8 cellular contexts compared by ENCODE assay signal in the genomic region with DNA sequence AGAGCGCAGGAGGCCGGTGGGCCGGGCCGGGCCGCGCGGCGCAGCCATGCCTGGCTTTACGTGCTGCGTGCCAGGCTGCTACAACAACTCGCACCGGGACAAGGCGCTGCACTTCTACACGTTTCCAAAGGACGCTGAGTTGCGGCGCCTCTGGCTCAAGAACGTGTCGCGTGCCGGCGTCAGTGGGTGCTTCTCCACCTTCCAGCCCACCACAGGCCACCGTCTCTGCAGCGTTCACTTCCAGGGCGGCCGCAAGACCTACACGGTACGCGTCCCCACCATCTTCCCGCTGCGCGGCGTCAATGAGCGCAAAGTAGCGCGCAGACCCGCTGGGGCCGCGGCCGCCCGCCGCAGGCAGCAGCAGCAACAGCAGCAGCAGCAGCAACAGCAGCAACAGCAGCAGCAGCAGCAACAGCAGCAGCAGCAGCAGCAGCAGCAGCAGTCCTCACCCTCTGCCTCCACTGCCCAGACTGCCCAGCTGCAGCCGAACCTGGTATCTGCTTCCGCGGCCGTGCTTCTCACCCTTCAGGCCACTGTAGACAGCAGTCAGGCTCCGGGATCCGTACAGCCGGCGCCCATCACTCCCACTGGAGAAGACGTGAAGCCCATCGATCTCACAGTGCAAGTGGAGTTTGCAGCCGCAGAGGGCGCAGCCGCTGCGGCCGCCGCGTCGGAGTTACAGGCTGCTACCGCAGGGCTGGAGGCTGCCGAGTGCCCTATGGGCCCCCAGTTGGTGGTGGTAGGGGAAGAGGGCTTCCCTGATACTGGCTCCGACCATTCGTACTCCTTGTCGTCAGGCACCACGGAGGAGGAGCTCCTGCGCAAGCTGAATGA. TPM values are rescaled to one million over a fixed set of nuclear protein-coding genes. Genes with fewer than 3 reads are reported as not detected.
DNase-seq lines count a peak whose midpoint lies in the region; ATAC-seq, FAIRE-seq and TF ChIP-seq lines count a peak whose summit lies in the region.

No MANE protein-coding gene starts in this region.

- no peaks in the 10 kb centered on the region for H3F3A ChIP-seq in Loucy (ENCODE audit: low read depth)

- no peak; a peak in 1 of 4 replicates for TF ChIP-seq POLR2A in HepG2 (IDR thresholded peaks at IDR 0.05; ENCODE audit: insufficient read depth in 1 of 2, low read depth in 2 of 2, low read length in 2 of 2)

- H3K36me3 ChIP-seq in Loucy (ENCODE audit: insufficient read depth, low read length) (no peaks in the 10 kb centered on the region), HepG2 (replicated peaks in 1 of 2; ENCODE audit: control insufficient read depth in 1 of 2, insufficient read depth in 2 of 2, low read length in 2 of 2) (no peaks in the 10 kb centered on the region)

- H3K79me2 ChIP-seq in Loucy (ENCODE audit: insufficient read depth, low read length): peaks cover 45% of the 10 kb centered on the region
- peaks cover 41% of the 10 kb centered on the region for H3K79me2 ChIP-seq in HepG2 (ENCODE audit: insufficient read depth, low read length)

- peak; percentile 70 for DNase-seq in ELR (ENCODE audit: low read depth)
- DNase-seq in activated CD4-positive, alpha-beta T cell treated with anti-CD3 and anti-CD28 coated beads for 36 hours: peak; percentile 77
- peak; percentile 61 for DNase-seq in HepG2 (ENCODE audit: low spot score)
- DNase-seq in stimulated activated CD4-positive, alpha-beta T cell treated with anti-CD3 and anti-CD28 coated beads, Interleukin-4, amount 100 ng/mL, for 24 hours: peak; percentile 62
- DNase-seq in DMS153 (lab: John Stamatoyannopoulos, UW): no peak

- in situ Hi-C loops in HepG2 (cut with HindIII; ENCODE audit: extremely low pct_ligation_motif_present, low pct_unique_long_range_greater_than_20kb): no loop called here

- peak overlapping the region; percentile 94 for H3K4me3 Mint-ChIP-seq in activated CD4-positive, alpha-beta T cell treated with anti-CD3 and anti-CD28 coated beads for 36 hours

- H3K27ac ChIP-seq in cingulate gyrus (ENCODE audit: low read depth, low read length) (peak overlapping the region; percentile 100), HepG2 (ENCODE audit: extremely low read length, insufficient read depth, low read length) (peak overlapping the region; percentile 92)

- peak; percentile 54 for TF ChIP-seq RAD21 in HepG2 (CRISPR knock-in tag; IDR thresholded peaks at IDR 0.05)

- H3K9me3 Mint-ChIP-seq in activated CD4-positive, alpha-beta T cell treated with anti-CD3 and anti-CD28 coated beads for 36 hours (ENCODE audit: low read depth): no peaks in the 10 kb centered on the region

- peak; percentile 13 for ATAC-seq in GM21723 (IDR thresholded peaks at IDR 0.05; ENCODE audit: unreplicated experiment)
- peak; percentile 14 for ATAC-seq in activated CD4-positive, alpha-beta T cell treated with anti-CD3 and anti-CD28 coated beads for 36 hours
- peak; percentile 37 for ATAC-seq in HepG2

- peak overlapping the region; percentile 93 for H3K27ac Mint-ChIP-seq in activated CD4-positive, alpha-beta T cell treated with anti-CD3 and anti-CD28 coated beads for 36 hours

- H3K4me2 ChIP-seq in Loucy (ENCODE audit: low read depth, low read length, poor library complexity, severe bottlenecking) (peak overlapping the region; percentile 88), HepG2 (ENCODE audit: low read depth, low read length) (peak overlapping the region; percentile 89)

- TF ChIP-seq EP300 in HepG2 (IDR thresholded peaks at IDR 0.05; ENCODE audit: low read depth in 2 of 2, low read length in 2 of 2) (no peak), HepG2 (CRISPR knock-in tag; IDR thresholded peaks at IDR 0.05; ENCODE audit: borderline replicate concordance) (no peak)

- no peak for FAIRE-seq in HepG2 (lab: Jason Lieb, UNC)

- peak overlapping the region; percentile 79 for H3K9ac ChIP-seq in Loucy (ENCODE audit: low read depth, low read length, poor library complexity, severe bottlenecking)
- H3K9ac ChIP-seq in HepG2 (ENCODE audit: insufficient read depth, low read depth, low read length): peak overlapping the region; percentile 93

- H3K27me3 ChIP-seq in Loucy (ENCODE audit: insufficient read depth, low read length, poor library complexity, severe bottlenecking): peaks cover 4% of the 10 kb centered on the region
- H3K27me3 ChIP-seq in HepG2 (ENCODE audit: control insufficient read depth in 1 of 2, insufficient read depth in 2 of 2, low read length in 2 of 2): no peaks in the 10 kb centered on the region; a peak in 1 of 5 replicates

- WGBS in HepG2 (ENCODE audit: low lambda C conversion rate): 1% methylated on average over 55 of the region's 67 CpGs

- POLR2A ChIA-PET in activated CD4-positive, alpha-beta T cell treated with anti-CD3 and anti-CD28 coated beads for 36 hours (lab: Charles Lee): interaction anchor here (0.6 to 2.5 kb wide), 3 partner anchors 9 to 94 kb away, joined by 3 to 9 read pairs (median 4); a partner anchor contains a TSS
- POLR2A ChIA-PET in HepG2 (lab: Yijun Ruan, JAX): interaction anchor here (1.0 to 2.6 kb wide), 4 partner anchors 9 to 93 kb away, joined by 6 to 15 read pairs (median 8); a partner anchor contains a TSS

- TF ChIP-seq CTCF in Loucy (conservative IDR thresholded peaks at IDR 0.05; ENCODE audit: low read length) (peak; percentile 55), HepG2 (CRISPR knock-in tag; IDR thresholded peaks at IDR 0.05) (peak; percentile 59)

- H2AFZ ChIP-seq in Loucy (ENCODE audit: low read length) (peak overlapping the region; percentile 99; the same call in 1 of the 2 replicates), HepG2 (ENCODE audit: low read length) (no peak overlapping the region)

- H3K36me3 Mint-ChIP-seq in activated CD4-positive, alpha-beta T cell treated with anti-CD3 and anti-CD28 coated beads for 36 hours (ENCODE audit: low read depth): peaks cover 17% of the 10 kb centered on the region

- CTCF ChIA-PET in activated CD4-positive, alpha-beta T cell treated with anti-CD3 and anti-CD28 coated beads for 36 hours (lab: Charles Lee): interaction anchor here (0.6 to 2.7 kb wide), 8 partner anchors 10 to 179 kb away, joined by 3 to 11 read pairs (median 4); a partner anchor contains a TSS
- CTCF ChIA-PET in HepG2 (lab: Yijun Ruan, JAX; ENCODE audit: low intra/inter-chr PET ratio, low total read pairs): interaction anchor here (1.0 to 2.6 kb wide), 6 partner anchors 23 to 175 kb away, joined by 3 to 28 read pairs (median 4); no protein-coding TSS in a partner anchor

- BruUV-seq in HepG2 (replicated peaks; lab: Mats Ljungman, UMichigan): no TSS peak

- peak overlapping the region; percentile 80 for H3K4me3 ChIP-seq in Loucy (ENCODE audit: low read length, poor library complexity, severe bottlenecking)
- H3K4me3 ChIP-seq in HepG2 (replicated peaks in 1 of 3; ENCODE audit: insufficient read depth in 1 of 3, low read depth in 2 of 3, low read length in 3 of 3): peak overlapping the region; percentile 80 to 97 (median 92)

- no peaks in the 10 kb centered on the region for H3K27me3 Mint-ChIP-seq in activated CD4-positive, alpha-beta T cell treated with anti-CD3 and anti-CD28 coated beads for 36 hours

- H4K20me1 ChIP-seq in Loucy (ENCODE audit: insufficient read depth, low read length, poor library complexity, severe bottlenecking): peaks cover 21% of the 10 kb centered on the region
- H4K20me1 ChIP-seq in HepG2 (ENCODE audit: insufficient read depth, low read length): peaks cover 23% of the 10 kb centered on the region

- H3K4me1 ChIP-seq in Loucy (ENCODE audit: insufficient read depth, low read length, poor library complexity, severe bottlenecking) (peaks cover 34% of the 10 kb centered on the region), HepG2 (ENCODE audit: insufficient read depth, low read length) (peaks cover 44% of the 10 kb centered on the region)

- no peaks in the 10 kb centered on the region for H3K9me3 ChIP-seq in Loucy (ENCODE audit: insufficient read depth, low read depth, low read length)
- no peaks in the 10 kb centered on the region for H3K9me3 ChIP-seq in HepG2 (ENCODE audit: low read length)

- H3K9me2 ChIP-seq in Loucy (replicated peaks; ENCODE audit: low read depth, low read length): no peaks in the 10 kb centered on the region

- H3K4me1 Mint-ChIP-seq in activated CD4-positive, alpha-beta T cell treated with anti-CD3 and anti-CD28 coated beads for 36 hours: peaks cover 35% of the 10 kb centered on the region

- intact Hi-C loops in activated CD4-positive, alpha-beta T cell treated with anti-CD3 and anti-CD28 coated beads for 36 hours (cut with DNase I, micrococcal nuclease): loop anchor here (1.0 to 10.0 kb wide), 12 partner anchors 9 to 616 kb away; a partner anchor contains a TSS
- intact Hi-C loops in HepG2 (cut with micrococcal nuclease; ENCODE audit: unreplicated experiment): loop anchor here (1.0 kb wide), 1 partner anchor 23 kb away; no protein-coding TSS in a partner anchor

RNA-seq across cellular contexts. Expression of a gene that starts 0.6 kb away (rescaled TPM):
- total RNA-seq in activated CD4-positive, alpha-beta T cell treated with anti-CD3 and anti-CD28 coated beads for 36 hours: 10 to 100 TPM; 31.8 to 34.5 TPM
- total RNA-seq in HepG2 (2016; rRNA removed; fragmentation: Illumina TruSeq; extraction: Trizol): 53.4 and 53.8 TPM in 2 replicates
- total RNA-seq in HepG2 (2016; cell fraction: cytosol; rRNA removed; fragmentation: Illumina TruSeq; extraction: Trizol; ENCODE audit: low read depth): 48.1 and 65.0 TPM in 2 replicates
- total RNA-seq in HepG2 (2016; cell fraction: insoluble cytoplasmic fraction; rRNA removed; fragmentation: Illumina TruSeq; extraction: Trizol): 54.0 and 55.5 TPM in 2 replicates
- 91.2 and 112 TPM in 2 replicates for total RNA-seq in HepG2 (2016; cell fraction: membrane; rRNA removed; fragmentation: Illumina TruSeq; extraction: Trizol)
- total RNA-seq in HepG2 (2016; cell fraction: nucleus; rRNA removed; fragmentation: Illumina TruSeq; extraction: Trizol): 18.7 and 22.3 TPM in 2 replicates
- polyA plus RNA-seq in HepG2 (2011; rRNA removed): 44.2 and 45.5 TPM in 2 replicates
- polyA plus RNA-seq in HepG2 (2011; cell fraction: cytosol; rRNA removed): 45.9 and 53.3 TPM in 2 replicates
- 22.1 and 23.2 TPM in 2 replicates for polyA plus RNA-seq in HepG2 (2011; cell fraction: nucleus; rRNA removed)
- polyA plus RNA-seq in HepG2 (2012): 25.9 and 34.6 TPM in 2 replicates
- polyA plus RNA-seq in HepG2 (2016; cell fraction: cytosol; fragmentation: Illumina TruSeq; extraction: Trizol; ENCODE audit: low read depth): 42.2 and 59.3 TPM in 2 replicates
- 50.1 and 54.2 TPM in 2 replicates for polyA plus RNA-seq in HepG2 (2016; cell fraction: insoluble cytoplasmic fraction; fragmentation: Illumina TruSeq; extraction: Trizol; ENCODE audit: low read depth)
- 66.6 and 83.2 TPM in 2 replicates for polyA plus RNA-seq in HepG2 (2016; cell fraction: membrane; fragmentation: Illumina TruSeq; extraction: Trizol; ENCODE audit: low read depth)
- 28.8 and 33.3 TPM in 2 replicates for polyA plus RNA-seq in HepG2 (2016; cell fraction: nucleus; fragmentation: Illumina TruSeq; extraction: Trizol; ENCODE audit: insufficient read depth, low read depth)
- 45.1 and 58.5 TPM in 2 replicates for polyA minus RNA-seq in HepG2 (2011; rRNA and poly(A)+ RNA removed; ENCODE audit: low replicate concordance)
- 26.7 and 28.4 TPM in 2 replicates for polyA minus RNA-seq in HepG2 (2011; cell fraction: cytosol; rRNA and poly(A)+ RNA removed)
- polyA minus RNA-seq in HepG2 (2011; cell fraction: nucleus; rRNA and poly(A)+ RNA removed): 8.2 and 9.8 TPM in 2 replicates

RNA-seq across cellular contexts. Expression of a gene that starts 4.0 kb away (rescaled TPM):
- 100 to 1,000 TPM; 156 to 249 TPM for total RNA-seq in activated CD4-positive, alpha-beta T cell treated with anti-CD3 and anti-CD28 coated beads for 36 hours
- 214 and 224 TPM in 2 replicates for total RNA-seq in HepG2 (2016; rRNA removed; fragmentation: Illumina TruSeq; extraction: Trizol)
- 79.7 and 100.0 TPM in 2 replicates for total RNA-seq in HepG2 (2016; cell fraction: cytosol; rRNA removed; fragmentation: Illumina TruSeq; extraction: Trizol; ENCODE audit: low read depth)
- 209 and 229 TPM in 2 replicates for total RNA-seq in HepG2 (2016; cell fraction: insoluble cytoplasmic fraction; rRNA removed; fragmentation: Illumina TruSeq; extraction: Trizol)
- 120 and 150 TPM in 2 replicates for total RNA-seq in HepG2 (2016; cell fraction: membrane; rRNA removed; fragmentation: Illumina TruSeq; extraction: Trizol)
- 79.9 and 90.1 TPM in 2 replicates for total RNA-seq in HepG2 (2016; cell fraction: nucleus; rRNA removed; fragmentation: Illumina TruSeq; extraction: Trizol)
- polyA plus RNA-seq in HepG2 (2011; rRNA removed): 168 and 198 TPM in 2 replicates
- polyA plus RNA-seq in HepG2 (2011; cell fraction: cytosol; rRNA removed): 212 and 299 TPM in 2 replicates
- 132 and 146 TPM in 2 replicates for polyA plus RNA-seq in HepG2 (2011; cell fraction: nucleus; rRNA removed)
- 140 and 216 TPM in 2 replicates for polyA plus RNA-seq in HepG2 (2012)
- polyA plus RNA-seq in HepG2 (2016; cell fraction: cytosol; fragmentation: Illumina TruSeq; extraction: Trizol; ENCODE audit: low read depth): 108 and 138 TPM in 2 replicates
- polyA plus RNA-seq in HepG2 (2016; cell fraction: insoluble cytoplasmic fraction; fragmentation: Illumina TruSeq; extraction: Trizol; ENCODE audit: low read depth): 277 and 305 TPM in 2 replicates
- polyA plus RNA-seq in HepG2 (2016; cell fraction: membrane; fragmentation: Illumina TruSeq; extraction: Trizol; ENCODE audit: low read depth): 139 and 154 TPM in 2 replicates
- 173 and 182 TPM in 2 replicates for polyA plus RNA-seq in HepG2 (2016; cell fraction: nucleus; fragmentation: Illumina TruSeq; extraction: Trizol; ENCODE audit: insufficient read depth, low read depth)
- polyA minus RNA-seq in HepG2 (2011; rRNA and poly(A)+ RNA removed; ENCODE audit: low replicate concordance): 366 and 394 TPM in 2 replicates
- 157 and 165 TPM in 2 replicates for polyA minus RNA-seq in HepG2 (2011; cell fraction: cytosol; rRNA and poly(A)+ RNA removed)
- 60.0 and 81.7 TPM in 2 replicates for polyA minus RNA-seq in HepG2 (2011; cell fraction: nucleus; rRNA and poly(A)+ RNA removed)

RNA-seq across cellular contexts. Expression of a gene that starts 4.8 kb away (rescaled TPM):
- 10 to 100 TPM; 34.9 to 48.6 TPM for total RNA-seq in activated CD4-positive, alpha-beta T cell treated with anti-CD3 and anti-CD28 coated beads for 36 hours
- total RNA-seq in HepG2 (2016; rRNA removed; fragmentation: Illumina TruSeq; extraction: Trizol): 24.8 and 43.3 TPM in 2 replicates
- total RNA-seq in HepG2 (2016; cell fraction: cytosol; rRNA removed; fragmentation: Illumina TruSeq; extraction: Trizol; ENCODE audit: low read depth): 11.2 and 11.7 TPM in 2 replicates
- total RNA-seq in HepG2 (2016; cell fraction: insoluble cytoplasmic fraction; rRNA removed; fragmentation: Illumina TruSeq; extraction: Trizol): 22.8 and 43.9 TPM in 2 replicates
- 7.4 and 8.2 TPM in 2 replicates for total RNA-seq in HepG2 (2016; cell fraction: membrane; rRNA removed; fragmentation: Illumina TruSeq; extraction: Trizol)
- 43.8 and 49.8 TPM in 2 replicates for total RNA-seq in HepG2 (2016; cell fraction: nucleus; rRNA removed; fragmentation: Illumina TruSeq; extraction: Trizol)
- 40.9 and 51.3 TPM in 2 replicates for polyA plus RNA-seq in HepG2 (2011; rRNA removed)
- polyA plus RNA-seq in HepG2 (2011; cell fraction: cytosol; rRNA removed): 17.4 and 28.9 TPM in 2 replicates
- polyA plus RNA-seq in HepG2 (2011; cell fraction: nucleus; rRNA removed): 414 and 516 TPM in 2 replicates
- polyA plus RNA-seq in HepG2 (2012): 22.1 and 28.1 TPM in 2 replicates
- 3.3 and 4.0 TPM in 2 replicates for polyA plus RNA-seq in HepG2 (2016; cell fraction: cytosol; fragmentation: Illumina TruSeq; extraction: Trizol; ENCODE audit: low read depth)
- polyA plus RNA-seq in HepG2 (2016; cell fraction: insoluble cytoplasmic fraction; fragmentation: Illumina TruSeq; extraction: Trizol; ENCODE audit: low read depth): 22.0 and 24.2 TPM in 2 replicates
- polyA plus RNA-seq in HepG2 (2016; cell fraction: membrane; fragmentation: Illumina TruSeq; extraction: Trizol; ENCODE audit: low read depth): 4.4 and 6.6 TPM in 2 replicates
- 153 and 170 TPM in 2 replicates for polyA plus RNA-seq in HepG2 (2016; cell fraction: nucleus; fragmentation: Illumina TruSeq; extraction: Trizol; ENCODE audit: insufficient read depth, low read depth)
- polyA minus RNA-seq in HepG2 (2011; rRNA and poly(A)+ RNA removed; ENCODE audit: low replicate concordance): 38.6 and 47.8 TPM in 2 replicates
- polyA minus RNA-seq in HepG2 (2011; cell fraction: cytosol; rRNA and poly(A)+ RNA removed): 8.8 and 11.4 TPM in 2 replicates
- polyA minus RNA-seq in HepG2 (2011; cell fraction: nucleus; rRNA and poly(A)+ RNA removed): 35.9 and 44.5 TPM in 2 replicates

RNA-seq across cellular contexts. Expression of a gene that starts 30.1 kb away (rescaled TPM):
- total RNA-seq in activated CD4-positive, alpha-beta T cell treated with anti-CD3 and anti-CD28 coated beads for 36 hours: 10 to 100 TPM; 92.8 to 96.9 TPM
- total RNA-seq in HepG2 (2016; rRNA removed; fragmentation: Illumina TruSeq; extraction: Trizol): 53.4 and 59.1 TPM in 2 replicates
- total RNA-seq in HepG2 (2016; cell fraction: cytosol; rRNA removed; fragmentation: Illumina TruSeq; extraction: Trizol; ENCODE audit: low read depth): 3.4 and 6.4 TPM in 2 replicates
- 49.7 and 63.5 TPM in 2 replicates for total RNA-seq in HepG2 (2016; cell fraction: insoluble cytoplasmic fraction; rRNA removed; fragmentation: Illumina TruSeq; extraction: Trizol)
- 14.5 and 17.3 TPM in 2 replicates for total RNA-seq in HepG2 (2016; cell fraction: membrane; rRNA removed; fragmentation: Illumina TruSeq; extraction: Trizol)
- total RNA-seq in HepG2 (2016; cell fraction: nucleus; rRNA removed; fragmentation: Illumina TruSeq; extraction: Trizol): 56.7 and 57.8 TPM in 2 replicates
- polyA plus RNA-seq in HepG2 (2011; rRNA removed): 51.4 and 65.8 TPM in 2 replicates
- 31.1 and 42.0 TPM in 2 replicates for polyA plus RNA-seq in HepG2 (2011; cell fraction: cytosol; rRNA removed)
- polyA plus RNA-seq in HepG2 (2011; cell fraction: nucleus; rRNA removed): 315 and 402 TPM in 2 replicates
- 35.8 and 45.8 TPM in 2 replicates for polyA plus RNA-seq in HepG2 (2012)
- polyA plus RNA-seq in HepG2 (2016; cell fraction: cytosol; fragmentation: Illumina TruSeq; extraction: Trizol; ENCODE audit: low read depth): 3.8 and 5.4 TPM in 2 replicates
- polyA plus RNA-seq in HepG2 (2016; cell fraction: insoluble cytoplasmic fraction; fragmentation: Illumina TruSeq; extraction: Trizol; ENCODE audit: low read depth): 41.9 and 50.8 TPM in 2 replicates
- 4.5 and 8.2 TPM in 2 replicates for polyA plus RNA-seq in HepG2 (2016; cell fraction: membrane; fragmentation: Illumina TruSeq; extraction: Trizol; ENCODE audit: low read depth)
- 159 and 172 TPM in 2 replicates for polyA plus RNA-seq in HepG2 (2016; cell fraction: nucleus; fragmentation: Illumina TruSeq; extraction: Trizol; ENCODE audit: insufficient read depth, low read depth)
- polyA minus RNA-seq in HepG2 (2011; rRNA and poly(A)+ RNA removed; ENCODE audit: low replicate concordance): 150 and 170 TPM in 2 replicates
- 37.8 and 44.5 TPM in 2 replicates for polyA minus RNA-seq in HepG2 (2011; cell fraction: cytosol; rRNA and poly(A)+ RNA removed)
- polyA minus RNA-seq in HepG2 (2011; cell fraction: nucleus; rRNA and poly(A)+ RNA removed): 61.0 and 65.3 TPM in 2 replicates

RNA-seq across cellular contexts. Expression of a gene that starts 36.0 kb away (rescaled TPM):
- total RNA-seq in activated CD4-positive, alpha-beta T cell treated with anti-CD3 and anti-CD28 coated beads for 36 hours: 1 to 10 TPM in 1 of 2 experiments, under 1 TPM in 1; 0.62 to 1.1 TPM
- total RNA-seq in HepG2 (2016; rRNA removed; fragmentation: Illumina TruSeq; extraction: Trizol): 0.10 and 0.86 TPM in 2 replicates
- 0.18 TPM in 1 of 2 replicates, not detected in the other for total RNA-seq in HepG2 (2016; cell fraction: cytosol; rRNA removed; fragmentation: Illumina TruSeq; extraction: Trizol; ENCODE audit: low read depth)
- 0.10 and 0.93 TPM in 2 replicates for total RNA-seq in HepG2 (2016; cell fraction: insoluble cytoplasmic fraction; rRNA removed; fragmentation: Illumina TruSeq; extraction: Trizol)
- total RNA-seq in HepG2 (2016; cell fraction: membrane; rRNA removed; fragmentation: Illumina TruSeq; extraction: Trizol): 0.24 and 0.25 TPM in 2 replicates
- 0.84 and 1.0 TPM in 2 replicates for total RNA-seq in HepG2 (2016; cell fraction: nucleus; rRNA removed; fragmentation: Illumina TruSeq; extraction: Trizol)
- polyA plus RNA-seq in HepG2 (2011; rRNA removed): 0.37 and 0.61 TPM in 2 replicates
- polyA plus RNA-seq in HepG2 (2011; cell fraction: cytosol; rRNA removed): 0.09 and 0.17 TPM in 2 replicates
- polyA plus RNA-seq in HepG2 (2011; cell fraction: nucleus; rRNA removed): 4.3 and 5.3 TPM in 2 replicates
- polyA plus RNA-seq in HepG2 (2012): 0.23 and 0.63 TPM in 2 replicates
- polyA plus RNA-seq in HepG2 (2016; cell fraction: cytosol; fragmentation: Illumina TruSeq; extraction: Trizol; ENCODE audit: low read depth): 0.10 TPM in 1 of 2 replicates, not detected in the other
- 0.16 and 0.74 TPM in 2 replicates for polyA plus RNA-seq in HepG2 (2016; cell fraction: insoluble cytoplasmic fraction; fragmentation: Illumina TruSeq; extraction: Trizol; ENCODE audit: low read depth)
- polyA plus RNA-seq in HepG2 (2016; cell fraction: membrane; fragmentation: Illumina TruSeq; extraction: Trizol; ENCODE audit: low read depth): 0.08 TPM in 1 of 2 replicates, not detected in the other
- polyA plus RNA-seq in HepG2 (2016; cell fraction: nucleus; fragmentation: Illumina TruSeq; extraction: Trizol; ENCODE audit: insufficient read depth, low read depth): 3.4 and 4.5 TPM in 2 replicates
- polyA minus RNA-seq in HepG2 (2011; rRNA and poly(A)+ RNA removed; ENCODE audit: low replicate concordance): 0.06 and 0.37 TPM in 2 replicates
- polyA minus RNA-seq in HepG2 (2011; cell fraction: cytosol; rRNA and poly(A)+ RNA removed): not detected in 2 replicates
- polyA minus RNA-seq in HepG2 (2011; cell fraction: nucleus; rRNA and poly(A)+ RNA removed): 0.39 and 2.0 TPM in 2 replicates
